In genomic region chr9:73741316-73741715, GRCh38 we compare ENCODE assay signal across 20 cellular contexts.
"Had no signal": no experiment of that assay in that cellular context is flagged by ENCODE, and none has a peak within 500 bp of the region (broad histone marks: within the 10 kb centered on the region; RNA-seq: fewer than 3 reads in every experiment).

No MANE protein-coding gene starts in this region.

- DNase-seq: dorsolateral prefrontal cortex; effector CD4-positive, alpha-beta T cell; hypothalamus; immature natural killer cell; islet precursor cell; left ventricle myocardium superior; lower lobe of right lung; natural killer cell; occipital lobe; ovary; sigmoid colon; stimulated activated CD4-positive, alpha-beta T cell treated with anti-CD3 and anti-CD28 coated beads, Interleukin-2, amount 100 ng/mL, for 24 hours; stimulated activated CD4-positive, alpha-beta T cell treated with anti-CD3 and anti-CD28 coated beads, Interleukin-4, amount 100 ng/mL, for 24 hours; stimulated activated naive CD4-positive, alpha-beta T cell treated with Interleukin-2 at 50 U/mL for 16 hours; stomach; thyroid gland; trophoblast cell had no signal

- H3K27me3 Mint-ChIP-seq: memory B cell had no signal

- H3K4me1 Mint-ChIP-seq: immature natural killer cell; memory B cell; natural killer cell; stimulated activated effector memory CD8-positive, alpha-beta T cell treated with anti-CD3 and anti-CD28 coated beads, Interleukin-12 subunit alpha, Interleukin-12 subunit beta, amount 100 ng/mL, for 72 hours had no signal

- H3K27ac ChIP-seq: dorsolateral prefrontal cortex, lower lobe of right lung, ovary, sigmoid colon, stomach, thyroid gland, vagina had no signal

- H3K4me3 Mint-ChIP-seq: immature natural killer cell; memory B cell; natural killer cell; stimulated activated effector memory CD8-positive, alpha-beta T cell treated with anti-CD3 and anti-CD28 coated beads, Interleukin-12 subunit alpha, Interleukin-12 subunit beta, amount 100 ng/mL, for 72 hours had no signal

- H3K27ac Mint-ChIP-seq: immature natural killer cell; memory B cell; natural killer cell; stimulated activated effector memory CD8-positive, alpha-beta T cell treated with anti-CD3 and anti-CD28 coated beads, Interleukin-12 subunit alpha, Interleukin-12 subunit beta, amount 100 ng/mL, for 72 hours had no signal

- H3K36me3 Mint-ChIP-seq: immature natural killer cell; memory B cell; natural killer cell; stimulated activated effector memory CD8-positive, alpha-beta T cell treated with anti-CD3 and anti-CD28 coated beads, Interleukin-12 subunit alpha, Interleukin-12 subunit beta, amount 100 ng/mL, for 72 hours had no signal

- ATAC-seq: left ventricle myocardium superior; lower lobe of right lung; natural killer cell; stimulated activated effector memory CD8-positive, alpha-beta T cell treated with anti-CD3 and anti-CD28 coated beads, Interleukin-12 subunit alpha, Interleukin-12 subunit beta, amount 100 ng/mL, for 72 hours had no signal
